ENCODE assay signal across 19 cellular contexts in the genomic region with DNA sequence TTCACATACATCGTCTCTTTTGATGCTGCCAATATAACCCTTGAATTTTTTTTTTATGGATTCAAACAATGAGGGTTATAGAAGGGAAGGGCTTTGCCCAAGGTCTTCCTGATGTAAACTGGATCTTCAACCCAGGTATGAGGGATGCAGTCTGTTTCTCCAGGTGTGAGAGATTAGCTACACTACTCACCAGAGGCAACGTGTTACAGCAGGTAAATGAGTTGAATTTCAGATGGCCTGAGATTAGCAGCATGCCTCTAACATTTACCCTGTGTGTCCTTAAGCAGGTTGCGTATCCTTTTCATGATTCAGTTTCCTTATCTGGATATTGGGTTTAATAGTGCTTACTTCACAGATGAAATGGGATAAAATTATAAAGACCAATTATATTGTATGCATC. TPM values are rescaled to one million over a fixed set of nuclear protein-coding genes. Genes with fewer than 3 reads are reported as not detected.
DNase-seq lines count a peak whose midpoint lies in the region; ATAC-seq lines count a peak whose summit lies in the region.
"Had no signal": no experiment of that assay in that cellular context is flagged by ENCODE, and none has a peak within 500 bp of the region (broad histone marks: within the 10 kb centered on the region; RNA-seq: fewer than 3 reads in every experiment).

No MANE protein-coding gene starts in this region.

- H3K27me3 ChIP-seq in CD8-positive, alpha-beta memory T cell (ENCODE audit: insufficient read depth, low read length, poor library complexity, severe bottlenecking), result no peaks in the 10 kb centered on the region
- H3K27me3 ChIP-seq in naive thymus-derived CD4-positive, alpha-beta T cell (ENCODE audit: control insufficient read depth in 2 of 2, insufficient read depth in 2 of 2, low read length in 2 of 2), result no peaks in the 10 kb centered on the region
- H3K27me3 ChIP-seq: adrenal gland, Peyer's patch, thyroid gland had no signal

- H3K36me3 Mint-ChIP-seq in activated CD4-positive, alpha-beta T cell treated with anti-CD3 and anti-CD28 coated beads, Interleukin-2, amount 10 ng/mL, durations not matched to agents 24 days and 14 days (ENCODE audit: low read depth), result peaks cover 52% of the 10 kb centered on the region
- peaks cover 27 to 63% (median 54%) of the 10 kb centered on the region in 3 donors for H3K36me3 Mint-ChIP-seq in CD8-positive, alpha-beta memory T cell
- peaks cover 36% of the 10 kb centered on the region for H3K36me3 Mint-ChIP-seq in activated naive CD8-positive, alpha-beta T cell treated with anti-CD3 and anti-CD28 coated beads, Interleukin-2, amount 50 U/mL, for 24 hours (ENCODE audit: low read depth)
- H3K36me3 Mint-ChIP-seq in naive thymus-derived CD4-positive, alpha-beta T cell, result peaks cover 34 to 66% (median 56%) of the 10 kb centered on the region in 5 donors

- no peak for ATAC-seq in activated naive CD8-positive, alpha-beta T cell treated with anti-CD3 and anti-CD28 coated beads, Interleukin-2, amount 50 U/mL, for 24 hours
- no peak for ATAC-seq in naive thymus-derived CD4-positive, alpha-beta T cell
- ATAC-seq: K562 had no signal

- H3K27ac ChIP-seq in CD8-positive, alpha-beta memory T cell (ENCODE audit: low read depth, low read length), result no peak overlapping the region
- no peak overlapping the region for H3K27ac ChIP-seq in naive thymus-derived CD4-positive, alpha-beta T cell (ENCODE audit: low read depth, low read length)
- H3K27ac ChIP-seq: adrenal gland, GM23248, HL-60, Peyer's patch, thyroid gland, WERI-Rb-1 had no signal

- no peaks in the 10 kb centered on the region for H3K9me3 ChIP-seq in CD8-positive, alpha-beta memory T cell (ENCODE audit: low read length)
- H3K9me3 ChIP-seq in naive thymus-derived CD4-positive, alpha-beta T cell (ENCODE audit: control insufficient read depth in 2 of 3, low read length in 3 of 3), result no peaks in the 10 kb centered on the region
- H3K9me3 ChIP-seq: adrenal gland, Peyer's patch, thyroid gland had no signal

- peaks cover 37% of the 10 kb centered on the region for H3K4me1 Mint-ChIP-seq in activated CD4-positive, alpha-beta T cell treated with anti-CD3 and anti-CD28 coated beads, Interleukin-2, amount 10 ng/mL, durations not matched to agents 24 days and 14 days
- H3K4me1 Mint-ChIP-seq in CD8-positive, alpha-beta memory T cell, result peaks cover 35 to 64% (median 49%) of the 10 kb centered on the region in 3 donors
- H3K4me1 Mint-ChIP-seq in activated naive CD8-positive, alpha-beta T cell treated with anti-CD3 and anti-CD28 coated beads, Interleukin-2, amount 50 U/mL, for 24 hours, result peaks cover 21% of the 10 kb centered on the region
- peaks cover 22 to 48% (median 33%) of the 10 kb centered on the region in 7 donors for H3K4me1 Mint-ChIP-seq in naive thymus-derived CD4-positive, alpha-beta T cell

- H3K4me3 ChIP-seq in CD8-positive, alpha-beta memory T cell (ENCODE audit: low read length), result peak overlapping the region; percentile 29
- H3K4me3 ChIP-seq in naive thymus-derived CD4-positive, alpha-beta T cell (ENCODE audit: low read length), result peak overlapping the region; percentile 50
- H3K4me3 ChIP-seq: GM23248, K562, thyroid gland had no signal

- peak overlapping the region; percentile 81 for H3K4me3 Mint-ChIP-seq in activated CD4-positive, alpha-beta T cell treated with anti-CD3 and anti-CD28 coated beads, Interleukin-2, amount 10 ng/mL, durations not matched to agents 24 days and 14 days
- H3K4me3 Mint-ChIP-seq in CD8-positive, alpha-beta memory T cell, result peak overlapping the region; percentile 65 to 97 (median 74)
- peak overlapping the region; percentile 86 for H3K4me3 Mint-ChIP-seq in activated naive CD8-positive, alpha-beta T cell treated with anti-CD3 and anti-CD28 coated beads, Interleukin-2, amount 50 U/mL, for 24 hours
- H3K4me3 Mint-ChIP-seq in naive thymus-derived CD4-positive, alpha-beta T cell, result peak overlapping the region; percentile 64 to 99 (median 87)
- H3K4me3 Mint-ChIP-seq: endodermal cell had no signal

- no peaks in the 10 kb centered on the region for H3K27me3 Mint-ChIP-seq in activated CD4-positive, alpha-beta T cell treated with anti-CD3 and anti-CD28 coated beads, Interleukin-2, amount 10 ng/mL, durations not matched to agents 24 days and 14 days
- H3K27me3 Mint-ChIP-seq in CD8-positive, alpha-beta memory T cell, result peaks cover 0 to 2% of the 10 kb centered on the region in 2 donors
- H3K27me3 Mint-ChIP-seq in activated naive CD8-positive, alpha-beta T cell treated with anti-CD3 and anti-CD28 coated beads, Interleukin-2, amount 50 U/mL, for 24 hours, result no peaks in the 10 kb centered on the region
- H3K27me3 Mint-ChIP-seq in naive thymus-derived CD4-positive, alpha-beta T cell, result no peaks in the 10 kb centered on the region

- POLR2A ChIA-PET in CD8-positive, alpha-beta memory T cell (lab: Charles Lee), result no interaction called here
- POLR2A ChIA-PET in naive thymus-derived CD4-positive, alpha-beta T cell (lab: Charles Lee), result no interaction called here

- H3K36me3 ChIP-seq in CD8-positive, alpha-beta memory T cell (ENCODE audit: insufficient read depth, low read length), result peaks cover 13% of the 10 kb centered on the region
- H3K36me3 ChIP-seq in naive thymus-derived CD4-positive, alpha-beta T cell (ENCODE audit: control insufficient read depth in 2 of 3, insufficient read depth in 3 of 3, low read length in 3 of 3), result peaks cover 0 to 25% (median 4%) of the 10 kb centered on the region in 3 experiments
- H3K36me3 ChIP-seq: adrenal gland, thyroid gland, WERI-Rb-1 had no signal

- no peak for DNase-seq in activated CD4-positive, alpha-beta T cell treated with anti-CD3 and anti-CD28 coated beads, Interleukin-2, amount 10 ng/mL, durations not matched to agents 24 days and 14 days
- DNase-seq in activated CD4-positive, alpha-beta T cell treated with anti-CD3 and anti-CD28 coated beads for 4 hours, result no peak
- no peak for DNase-seq in CD8-positive, alpha-beta memory T cell
- no peak for DNase-seq in activated naive CD8-positive, alpha-beta T cell treated with anti-CD3 and anti-CD28 coated beads, Interleukin-2, amount 50 U/mL, for 24 hours
- no peak for DNase-seq in naive thymus-derived CD4-positive, alpha-beta T cell
- DNase-seq in NCI-H2029 treated with DMSO at 0.1 percent for 48 hours (lab: John Stamatoyannopoulos, UW) (no peak), DMS79 (lab: John Stamatoyannopoulos, UW) (no peak), LoVo (ENCODE audit: low spot score) (no peak)
- DNase-seq: activated CD8-positive, alpha-beta memory T cell treated with anti-CD3 and anti-CD28 coated beads, Interleukin-2, amount 50 U/mL, for 4 hours; adrenal gland; endodermal cell; GM23248; NCI-H1105; NCI-H774; Peyer's patch; thyroid gland; WERI-Rb-1 had no signal

- peaks cover 23% of the 10 kb centered on the region for H3K9me3 Mint-ChIP-seq in activated CD4-positive, alpha-beta T cell treated with anti-CD3 and anti-CD28 coated beads, Interleukin-2, amount 10 ng/mL, durations not matched to agents 24 days and 14 days
- peaks cover 0 to 10% (median 4%) of the 10 kb centered on the region in 5 donors for H3K9me3 Mint-ChIP-seq in CD8-positive, alpha-beta memory T cell
- peaks cover 7% of the 10 kb centered on the region for H3K9me3 Mint-ChIP-seq in activated naive CD8-positive, alpha-beta T cell treated with anti-CD3 and anti-CD28 coated beads, Interleukin-2, amount 50 U/mL, for 24 hours
- H3K9me3 Mint-ChIP-seq in naive thymus-derived CD4-positive, alpha-beta T cell, result peaks cover 3 to 60% (median 14%) of the 10 kb centered on the region in 11 donors

- peaks cover 22% of the 10 kb centered on the region for H3K4me1 ChIP-seq in CD8-positive, alpha-beta memory T cell (ENCODE audit: insufficient read depth, low read length)
- peaks cover 9 to 13% of the 10 kb centered on the region in 2 donors for H3K4me1 ChIP-seq in naive thymus-derived CD4-positive, alpha-beta T cell (ENCODE audit: control insufficient read depth in 2 of 2, insufficient read depth in 2 of 2, low read length in 2 of 2)

- intact Hi-C loops in activated CD4-positive, alpha-beta T cell treated with anti-CD3 and anti-CD28 coated beads, Interleukin-2, amount 10 ng/mL, durations not matched to agents 24 days and 14 days (cut with micrococcal nuclease), result no loop called here
- intact Hi-C loops in naive thymus-derived CD4-positive, alpha-beta T cell (cut with micrococcal nuclease), result no loop called here

- CTCF ChIA-PET in CD8-positive, alpha-beta memory T cell (lab: Charles Lee), result no interaction called here
- CTCF ChIA-PET in naive thymus-derived CD4-positive, alpha-beta T cell (lab: Charles Lee), result no interaction called here

- H3K27ac Mint-ChIP-seq in activated CD4-positive, alpha-beta T cell treated with anti-CD3 and anti-CD28 coated beads, Interleukin-2, amount 10 ng/mL, durations not matched to agents 24 days and 14 days, result peak overlapping the region; percentile 54
- peak overlapping the region in 4 of 8 donors; percentile 17 to 91 (median 22) for H3K27ac Mint-ChIP-seq in CD8-positive, alpha-beta memory T cell
- no peak overlapping the region for H3K27ac Mint-ChIP-seq in activated naive CD8-positive, alpha-beta T cell treated with anti-CD3 and anti-CD28 coated beads, Interleukin-2, amount 50 U/mL, for 24 hours
- H3K27ac Mint-ChIP-seq in naive thymus-derived CD4-positive, alpha-beta T cell, result peak overlapping the region in 2 of 9 donors; percentile 99 to 100
- H3K27ac Mint-ChIP-seq: endodermal cell had no signal

RNA-seq across cellular contexts. Expression of a gene that starts 1.9 kb away (rescaled TPM):
- 3.0 and 3.4 TPM in 2 replicates for total RNA-seq in activated CD4-positive, alpha-beta T cell treated with anti-CD3 and anti-CD28 coated beads, Interleukin-2, amount 10 ng/mL, durations not matched to agents 24 days and 14 days
- 1 to 10 TPM; 2.4 to 3.1 TPM for total RNA-seq in CD8-positive, alpha-beta memory T cell
- polyA plus RNA-seq in CD8-positive, alpha-beta memory T cell, result 12.9 TPM
- 10 to 100 TPM in 1 of 5 experiments, 1 to 10 TPM in 4; 1.6 to 23.1 (median 5.5) TPM for total RNA-seq in naive thymus-derived CD4-positive, alpha-beta T cell
- 10 to 100 TPM in 1 of 2 donors, 1 to 10 TPM in 1; 7.3 to 13.3 TPM for polyA plus RNA-seq in naive thymus-derived CD4-positive, alpha-beta T cell
- total RNA-seq: endodermal cell, K562 had no signal
